Comparison of ENCODE assay signal across 18 cellular contexts in the genomic region with DNA sequence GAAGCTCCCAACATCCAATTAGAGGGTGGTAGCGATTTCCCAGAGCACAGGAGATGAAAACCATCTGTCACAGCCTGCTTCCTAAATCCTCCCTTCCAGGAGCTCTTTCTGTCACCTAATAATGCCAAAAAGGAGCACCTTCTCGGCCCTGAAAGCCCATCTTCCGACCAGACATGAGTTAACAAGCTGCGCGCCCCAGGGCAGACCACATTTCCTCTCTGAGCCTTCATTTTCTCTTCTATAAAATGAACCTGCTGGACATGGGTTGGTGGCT. TPM values are rescaled to one million over a fixed set of nuclear protein-coding genes. Genes with fewer than 3 reads are reported as not detected.
DNase-seq lines count a peak whose midpoint lies in the region; ATAC-seq and TF ChIP-seq lines count a peak whose summit lies in the region.
"Had no signal": no experiment of that assay in that cellular context is flagged by ENCODE, and none has a peak within 500 bp of the region (broad histone marks: within the 10 kb centered on the region; RNA-seq: fewer than 3 reads in every experiment).

No MANE protein-coding gene starts in this region.

- H3K4me3 Mint-ChIP-seq in glutamatergic neuron (ENCODE audit: unreplicated experiment) = peak overlapping the region; percentile 71
- H3K4me3 Mint-ChIP-seq: activated CD4-positive, alpha-beta T cell treated with anti-CD3 and anti-CD28 coated beads for 36 hours had no signal

- no peaks in the 10 kb centered on the region for H3K36me3 Mint-ChIP-seq in glutamatergic neuron (ENCODE audit: unreplicated experiment)

- H3K4me3 ChIP-seq in lung (no peak overlapping the region), subcutaneous abdominal adipose tissue (ENCODE audit: low read depth in 1 of 5, low read length in 5 of 5) (peak overlapping the region in 1 of 5 donors; percentile 13)
- H3K4me3 ChIP-seq: cardiac muscle cell, tibial nerve had no signal

- ATAC-seq in lung (ENCODE audit: insufficient read depth, low FRiP score) = no peak
- ATAC-seq in GM18909 (IDR thresholded peaks at IDR 0.05; ENCODE audit: poor library complexity, unreplicated experiment) = no peak
- ATAC-seq: activated CD4-positive, alpha-beta T cell treated with anti-CD3 and anti-CD28 coated beads for 36 hours had no signal

- no peak for TF ChIP-seq CTCF in glutamatergic neuron (IDR thresholded peaks at IDR 0.05; ENCODE audit: partially characterized antibody, unreplicated experiment)
- no peak for TF ChIP-seq CTCF in lung (IDR thresholded peaks at IDR 0.05; ENCODE audit: control extremely low read depth, extremely low read depth)

- peak; percentile 63 for DNase-seq in DMS 273 (lab: John Stamatoyannopoulos, UW; ENCODE audit: unreplicated experiment)
- no peak for DNase-seq in DMS 273 treated with DMSO at 0.1 percent for 48 hours (lab: John Stamatoyannopoulos, UW)
- no peak for DNase-seq in glutamatergic neuron
- peak; percentile 10 for DNase-seq in lung (ENCODE audit: low spot score)
- no peak for DNase-seq in retina
- DNase-seq in ureter (ENCODE audit: low spot score) = no peak
- DNase-seq: activated CD4-positive, alpha-beta T cell treated with anti-CD3 and anti-CD28 coated beads for 36 hours; amniotic stem cell; mesendoderm; NCI-H446 treated with DMSO at 0.1 percent for 48 hours; stimulated activated naive CD4-positive, alpha-beta T cell had no signal

- 54 to 76% methylated on average over 5 of the region's 5 CpGs for WGBS in lung, 2 donors

- H3K36me3 ChIP-seq in lung (ENCODE audit: control insufficient read depth in 2 of 2, insufficient read depth in 2 of 2, low read length in 2 of 2) (no peaks in the 10 kb centered on the region), subcutaneous abdominal adipose tissue (ENCODE audit: control insufficient read depth in 5 of 5, insufficient read depth in 5 of 5, low read length in 5 of 5) (no peaks in the 10 kb centered on the region)
- H3K36me3 ChIP-seq: cardiac muscle cell, tibial nerve had no signal

- peaks cover 13% of the 10 kb centered on the region for H3K9me3 Mint-ChIP-seq in glutamatergic neuron (ENCODE audit: unreplicated experiment)

- H3K9ac ChIP-seq in subcutaneous abdominal adipose tissue (ENCODE audit: low read length in 5 of 5) = no peak overlapping the region
- H3K9ac ChIP-seq: KMS-11 had no signal

- peak overlapping the region; percentile 97 for H3K27ac Mint-ChIP-seq in glutamatergic neuron (ENCODE audit: unreplicated experiment)
- H3K27ac Mint-ChIP-seq: activated CD4-positive, alpha-beta T cell treated with anti-CD3 and anti-CD28 coated beads for 36 hours had no signal

- H3K9me3 ChIP-seq in lung (ENCODE audit: control insufficient read depth in 2 of 2, insufficient read depth in 1 of 2, low read length in 1 of 2) (no peaks in the 10 kb centered on the region), subcutaneous abdominal adipose tissue (ENCODE audit: control insufficient read depth in 5 of 5, low read length in 5 of 5) (no peaks in the 10 kb centered on the region)
- H3K9me3 ChIP-seq: tibial nerve had no signal

- H3K27ac ChIP-seq in lung (ENCODE audit: low read depth in 1 of 2, low read length in 1 of 2) (peak overlapping the region in 1 of 2 donors; percentile 84), subcutaneous abdominal adipose tissue (ENCODE audit: low read depth, low read length) (peak overlapping the region; percentile 43)
- H3K27ac ChIP-seq: 22Rv1, cardiac muscle cell, KMS-11 had no signal

- H3K4me1 Mint-ChIP-seq in glutamatergic neuron (ENCODE audit: low read depth, unreplicated experiment) = peaks cover 50% of the 10 kb centered on the region

- H3K27me3 Mint-ChIP-seq in glutamatergic neuron (ENCODE audit: unreplicated experiment) = peaks cover 10% of the 10 kb centered on the region

- H3K27me3 ChIP-seq in lung (ENCODE audit: control insufficient read depth, insufficient read depth) = no peaks in the 10 kb centered on the region
- no peaks in the 10 kb centered on the region for H3K27me3 ChIP-seq in subcutaneous abdominal adipose tissue (ENCODE audit: control insufficient read depth in 5 of 5, insufficient read depth in 4 of 5, low read length in 5 of 5)
- H3K27me3 ChIP-seq: cardiac muscle cell, tibial nerve had no signal

- H3K4me1 ChIP-seq in lung (ENCODE audit: control insufficient read depth in 2 of 2, insufficient read depth in 2 of 2, low read length in 2 of 2) = peaks cover 8 to 12% of the 10 kb centered on the region in 2 donors
- peaks cover 15 to 50% (median 42%) of the 10 kb centered on the region in 5 donors for H3K4me1 ChIP-seq in subcutaneous abdominal adipose tissue (ENCODE audit: control insufficient read depth in 5 of 5, insufficient read depth in 5 of 5, low read length in 5 of 5)

RNA-seq across cellular contexts. Expression of a gene that starts 45.4 kb away (rescaled TPM):
- total RNA-seq in glutamatergic neuron (ENCODE audit: unreplicated experiment) (149 TPM), lung (10 to 100 TPM; 22.9 to 25.4 TPM), ureter (9.0 TPM)
- polyA plus RNA-seq in lung = 10 to 100 TPM; 10.5 to 13.1 TPM
- total RNA-seq: HT-29 had no signal

Comparison
In these comparisons a context has a peak if more than half of its experiments do, and no peak if none do; other contexts are left out.
1. DNase-seq: peak in DMS 273 (single experiment) and lung (single experiment); none in DMS 273 treated with DMSO at 0.1 percent for 48 hours (single experiment), glutamatergic neuron (single experiment), retina (single experiment) and ureter (single experiment).